In the genomic region with DNA sequence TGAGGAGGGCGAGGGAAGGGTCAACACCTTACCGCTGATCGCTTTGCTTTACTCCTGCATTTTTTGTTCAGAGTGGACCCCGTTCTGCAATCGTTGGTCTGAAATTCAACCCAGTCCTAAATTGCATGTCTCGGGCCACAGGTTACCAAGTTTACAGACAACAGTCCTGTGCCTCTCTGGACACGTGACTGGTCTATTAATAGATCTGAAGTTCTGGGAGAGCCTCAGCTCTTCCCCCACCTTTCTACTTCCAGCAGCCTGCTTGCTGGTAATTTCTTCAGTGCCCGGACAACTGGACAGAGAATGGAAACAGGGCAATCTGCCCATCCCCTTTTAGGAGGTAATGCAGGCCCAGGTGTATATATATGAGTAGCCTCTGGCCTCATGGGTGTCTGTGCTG, we compare ENCODE assay signal across 1 cellular context.
TF ChIP-seq lines count a peak whose summit lies in the region.

No MANE protein-coding gene starts in this region.

TF ChIP-seq in K562, 482 proteins besides CTCF, POLR2A, EP300 and RAD21 (continued from another document):
- TF ChIP-seq, protein P1, sequence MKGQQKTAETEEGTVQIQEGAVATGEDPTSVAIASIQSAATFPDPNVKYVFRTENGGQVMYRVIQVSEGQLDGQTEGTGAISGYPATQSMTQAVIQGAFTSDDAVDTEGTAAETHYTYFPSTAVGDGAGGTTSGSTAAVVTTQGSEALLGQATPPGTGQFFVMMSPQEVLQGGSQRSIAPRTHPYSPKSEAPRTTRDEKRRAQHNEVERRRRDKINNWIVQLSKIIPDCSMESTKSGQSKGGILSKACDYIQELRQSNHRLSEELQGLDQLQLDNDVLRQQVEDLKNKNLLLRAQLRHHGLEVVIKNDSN (CRISPR knock-in tag; IDR thresholded peaks at IDR 0.05): peak; percentile 72
- TF ChIP-seq KDM1A (IDR thresholded peaks at IDR 0.05): no peak
- no peak for TF ChIP-seq RBM17 (IDR thresholded peaks at IDR 0.05; ENCODE audit: borderline replicate concordance, low read depth, low read length)
- TF ChIP-seq, protein P2, sequence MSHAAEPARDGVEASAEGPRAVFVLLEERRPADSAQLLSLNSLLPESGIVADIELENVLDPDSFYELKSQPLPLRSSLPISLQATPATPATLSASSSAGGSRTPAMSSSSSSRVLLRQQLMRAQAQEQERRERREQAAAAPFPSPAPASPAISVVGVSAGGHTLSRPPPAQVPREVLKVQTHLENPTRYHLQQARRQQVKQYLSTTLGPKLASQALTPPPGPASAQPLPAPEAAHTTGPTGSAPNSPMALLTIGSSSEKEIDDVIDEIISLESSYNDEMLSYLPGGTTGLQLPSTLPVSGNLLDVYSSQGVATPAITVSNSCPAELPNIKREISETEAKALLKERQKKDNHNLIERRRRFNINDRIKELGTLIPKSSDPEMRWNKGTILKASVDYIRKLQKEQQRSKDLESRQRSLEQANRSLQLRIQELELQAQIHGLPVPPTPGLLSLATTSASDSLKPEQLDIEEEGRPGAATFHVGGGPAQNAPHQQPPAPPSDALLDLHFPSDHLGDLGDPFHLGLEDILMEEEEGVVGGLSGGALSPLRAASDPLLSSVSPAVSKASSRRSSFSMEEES (CRISPR knock-in tag; IDR thresholded peaks at IDR 0.05): peak; percentile 73
- peak; percentile 88 for TF ChIP-seq MEF2A (IDR thresholded peaks at IDR 0.05; ENCODE audit: control insufficient read depth, low read depth, low read length)
- TF ChIP-seq RAD51 (IDR thresholded peaks at IDR 0.05; ENCODE audit: borderline replicate concordance, low read depth): peak; percentile 79
- 0 out of 2 replicates have a peak, but pooled peaks have one; percentile 25 for TF ChIP-seq L3MBTL2 (IDR thresholded peaks at IDR 0.05)
- TF ChIP-seq ATF2 (CRISPR knock-in tag; IDR thresholded peaks at IDR 0.05): no peak
- TF ChIP-seq MEF2D (tag; conservative IDR thresholded peaks at IDR 0.05; ENCODE audit: low read depth): peak; percentile 91
- 0 out of 2 replicates have a peak, but pooled peaks have one; percentile 52 for TF ChIP-seq FOXJ2 (tag; IDR thresholded peaks at IDR 0.05)
- no peak for TF ChIP-seq CUX1 (CRISPR knock-in tag; IDR thresholded peaks at IDR 0.05)
- no peak for TF ChIP-seq ARID1B (IDR thresholded peaks at IDR 0.05)
- 0 out of 2 replicates have a peak, but pooled peaks have one; percentile 6 for TF ChIP-seq CBFA2T2 (conservative IDR thresholded peaks at IDR 0.05)
- 0 out of 2 replicates have a peak, but pooled peaks have one; percentile 34 for TF ChIP-seq ZFX (CRISPR knock-in tag; IDR thresholded peaks at IDR 0.05)
TF ChIP-seq in K562: peak in this region for 11.
